In the genomic region with DNA sequence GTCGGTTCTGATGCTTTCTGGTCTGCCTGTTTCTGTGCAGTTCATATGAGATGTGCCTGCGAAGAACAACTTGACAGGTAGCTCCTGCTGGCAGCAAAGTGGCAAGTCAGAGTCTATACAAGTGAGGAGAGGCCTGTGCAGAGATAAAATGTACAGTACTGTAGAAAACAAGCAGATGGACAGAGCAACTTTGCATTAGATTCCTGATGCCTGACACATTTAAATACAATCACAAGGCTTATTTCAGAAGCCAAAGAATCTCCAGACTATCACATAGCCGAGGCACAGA, we compare ENCODE assay signal across 25 cellular contexts.
"Had no signal": no experiment of that assay in that cellular context is flagged by ENCODE, and none has a peak within 500 bp of the region (broad histone marks: within the 10 kb centered on the region; RNA-seq: fewer than 3 reads in every experiment).

No MANE protein-coding gene starts in this region.

- H3K36me3 Mint-ChIP-seq: activated CD4-positive, alpha-beta memory T cell treated with anti-CD3 and anti-CD28 coated beads for 36 hours; activated naive CD8-positive, alpha-beta T cell treated with anti-CD3 and anti-CD28 coated beads for 36 hours had no signal

- H3K4me3 ChIP-seq: cardiac muscle cell, K562, Peyer's patch, SJCRH30 had no signal

- H3K27ac Mint-ChIP-seq: activated CD4-positive, alpha-beta memory T cell treated with anti-CD3 and anti-CD28 coated beads for 36 hours; activated CD4-positive, alpha-beta T cell treated with anti-CD3 and anti-CD28 coated beads, Interleukin-2, amount 10 ng/mL, durations not matched to agents 7 days and 5 days; activated naive CD4-positive, alpha-beta T cell treated with anti-CD3 and anti-CD28 coated beads, Interleukin-2, amount 10 ng/mL, durations not matched to agents 7 days and 5 days; activated naive CD8-positive, alpha-beta T cell treated with anti-CD3 and anti-CD28 coated beads for 36 hours had no signal

- H3K4me1 Mint-ChIP-seq: activated CD4-positive, alpha-beta T cell treated with anti-CD3 and anti-CD28 coated beads, Interleukin-2, amount 10 ng/mL, durations not matched to agents 7 days and 5 days; activated naive CD8-positive, alpha-beta T cell treated with anti-CD3 and anti-CD28 coated beads for 36 hours had no signal

- H3K36me3 ChIP-seq: brain microvascular endothelial cell, cardiac muscle cell, Peyer's patch, SJCRH30 had no signal

- H3K9ac ChIP-seq: SK-N-SH had no signal

- H3K27ac ChIP-seq: brain microvascular endothelial cell, cardiac muscle cell, Peyer's patch, RWPE1, SJCRH30, VCaP had no signal

- DNase-seq: activated CD4-positive, alpha-beta memory T cell treated with anti-CD3 and anti-CD28 coated beads for 36 hours; activated CD4-positive, alpha-beta T cell treated with anti-CD3 and anti-CD28 coated beads, Interleukin-2, amount 10 ng/mL, durations not matched to agents 7 days and 5 days; activated CD4-positive, CD25-positive, alpha-beta regulatory T cell; activated CD8-positive, alpha-beta memory T cell treated with anti-CD3 and anti-CD28 coated beads for 24 hours; activated gamma-delta T cell; activated naive CD4-positive, alpha-beta T cell treated with anti-CD3 and anti-CD28 coated beads, Interleukin-2, amount 10 ng/mL, durations not matched to agents 7 days and 5 days; activated naive CD8-positive, alpha-beta T cell treated with anti-CD3 and anti-CD28 coated beads for 36 hours; activated T-cell treated with anti-CD3 and anti-CD28 coated beads, Interleukin-2, amount 50 U/mL, for 4 hours; brain microvascular endothelial cell; cerebellar nuclear complex; Karpas-422; MM.1S; NCI-H1105; NCI-H1436; NCI-H1930; NCI-H82; Peyer's patch; Right ventricle myocardium superior; SJCRH30; SK-N-SH; T-helper 1 cell had no signal

- H3K9me3 Mint-ChIP-seq: activated CD4-positive, alpha-beta T cell treated with anti-CD3 and anti-CD28 coated beads, Interleukin-2, amount 10 ng/mL, durations not matched to agents 7 days and 5 days; activated naive CD4-positive, alpha-beta T cell treated with anti-CD3 and anti-CD28 coated beads, Interleukin-2, amount 10 ng/mL, durations not matched to agents 7 days and 5 days; activated naive CD8-positive, alpha-beta T cell treated with anti-CD3 and anti-CD28 coated beads for 36 hours; activated T-cell treated with anti-CD3 and anti-CD28 coated beads, Interleukin-2, amount 50 U/mL, for 4 hours had no signal

- H3K4me1 ChIP-seq: SJCRH30 had no signal

- ATAC-seq: activated T-cell treated with anti-CD3 and anti-CD28 coated beads, Interleukin-2, amount 50 U/mL, for 4 hours; K562 had no signal

- H3K27me3 ChIP-seq: brain microvascular endothelial cell, Peyer's patch, SJCRH30 had no signal

- H3K9me3 ChIP-seq: Peyer's patch, SJCRH30, SK-N-SH had no signal

- H3K4me3 Mint-ChIP-seq: activated CD4-positive, alpha-beta memory T cell treated with anti-CD3 and anti-CD28 coated beads for 36 hours; activated CD4-positive, alpha-beta T cell treated with anti-CD3 and anti-CD28 coated beads, Interleukin-2, amount 10 ng/mL, durations not matched to agents 7 days and 5 days; activated naive CD4-positive, alpha-beta T cell treated with anti-CD3 and anti-CD28 coated beads, Interleukin-2, amount 10 ng/mL, durations not matched to agents 7 days and 5 days; activated naive CD8-positive, alpha-beta T cell treated with anti-CD3 and anti-CD28 coated beads for 36 hours; activated T-cell treated with anti-CD3 and anti-CD28 coated beads, Interleukin-2, amount 50 U/mL, for 4 hours had no signal

- H3K4me2 ChIP-seq: SK-N-SH had no signal
